ENCODE assay signal across 10 cellular contexts in the genomic region with DNA sequence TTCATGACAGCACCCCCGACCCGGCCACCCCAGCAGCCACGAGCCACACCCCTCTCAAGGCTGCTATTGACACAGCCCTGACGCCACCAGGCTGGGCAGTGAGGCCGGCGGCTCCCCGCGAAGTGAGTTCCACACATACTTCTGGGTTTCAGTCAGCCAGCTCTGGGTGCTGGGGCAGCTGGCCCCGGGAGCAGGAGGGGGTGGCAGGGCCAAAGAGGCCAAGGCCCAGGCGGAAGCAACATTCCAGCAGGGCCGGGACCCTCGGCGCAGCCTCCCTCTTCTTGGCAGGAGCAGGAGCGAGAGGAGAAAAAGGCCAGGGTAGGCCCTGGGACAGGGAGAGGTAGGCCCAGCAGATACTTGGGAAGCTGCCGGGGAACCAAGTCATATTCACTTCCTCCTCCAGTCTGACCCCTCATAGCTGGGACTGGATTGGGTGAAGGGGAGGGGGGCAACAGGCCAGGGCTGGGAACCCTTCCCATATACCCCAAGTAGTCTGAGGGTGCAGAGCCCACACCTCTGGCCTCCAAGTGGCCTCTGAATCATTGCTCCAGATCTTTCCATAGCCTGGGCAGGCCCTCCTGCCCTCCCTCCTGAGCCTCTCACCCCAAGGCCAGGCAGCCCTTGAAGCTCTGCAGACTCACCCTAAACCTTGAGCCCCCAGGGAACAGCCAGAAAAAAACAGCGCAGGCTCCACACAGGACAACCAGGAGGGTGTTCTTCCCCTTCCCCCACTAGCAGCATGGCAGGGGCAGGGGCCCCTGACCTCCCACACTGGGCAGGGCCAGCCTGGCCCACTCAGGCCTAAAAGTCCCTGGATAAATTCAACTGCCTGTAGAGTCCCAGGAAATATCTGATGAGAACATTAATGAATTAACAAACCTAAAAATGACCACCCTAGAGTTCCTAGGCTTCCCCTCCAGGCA. TPM values are rescaled to one million over a fixed set of nuclear protein-coding genes. Genes with fewer than 3 reads are reported as not detected.
DNase-seq lines count a peak whose midpoint lies in the region; ATAC-seq and FAIRE-seq lines count a peak whose summit lies in the region.
"Had no signal": no experiment of that assay in that cellular context is flagged by ENCODE, and none has a peak within 500 bp of the region (broad histone marks: within the 10 kb centered on the region; RNA-seq: fewer than 3 reads in every experiment).

No MANE protein-coding gene starts in this region.

- no peaks in the 10 kb centered on the region for H3K9me3 Mint-ChIP-seq in activated naive CD4-positive, alpha-beta T cell treated with anti-CD3 and anti-CD28 coated beads, Interleukin-2, amount 50 U/mL, for 72 hours

- WGBS in mesodermal cell (ENCODE audit: insufficient coverage in 2 of 2), 2 experiments = 67 to 70% methylated on average over 8 to 12 of the region's 16 CpGs

- no peaks in the 10 kb centered on the region for H3K9me3 ChIP-seq in mesodermal cell (ENCODE audit: control insufficient read depth, low read length)

- H3K36me3 Mint-ChIP-seq in activated naive CD4-positive, alpha-beta T cell treated with anti-CD3 and anti-CD28 coated beads, Interleukin-2, amount 50 U/mL, for 72 hours = no peaks in the 10 kb centered on the region

- FAIRE-seq in urothelium cell line (lab: Jason Lieb, UNC) = peak; percentile 76

- peaks cover 69% of the 10 kb centered on the region for H3K4me1 ChIP-seq in mesodermal cell (ENCODE audit: control insufficient read depth, insufficient read depth, low read length, poor library complexity, severe bottlenecking)

- ATAC-seq in HG03354 (IDR thresholded peaks at IDR 0.05; ENCODE audit: poor library complexity, severe bottlenecking, unreplicated experiment) (no peak), GM19023 (IDR thresholded peaks at IDR 0.05; ENCODE audit: unreplicated experiment) (no peak)
- ATAC-seq in activated naive CD4-positive, alpha-beta T cell treated with anti-CD3 and anti-CD28 coated beads, Interleukin-2, amount 50 U/mL, for 72 hours = no peak

- H3K27ac ChIP-seq in mesodermal cell (ENCODE audit: low read depth, low read length, severe bottlenecking) = peak overlapping the region; percentile 84

- H3K27ac Mint-ChIP-seq in activated naive CD4-positive, alpha-beta T cell treated with anti-CD3 and anti-CD28 coated beads, Interleukin-2, amount 50 U/mL, for 72 hours = no peak overlapping the region

- DNase-seq in LoVo (ENCODE audit: low spot score) (peak; percentile 58), dermis blood vessel endothelial cell (peak; percentile 66), urothelium cell line (ENCODE audit: low spot score) (peak; percentile 71)
- DNase-seq in activated naive CD4-positive, alpha-beta T cell treated with anti-CD3 and anti-CD28 coated beads, Interleukin-2, amount 50 U/mL, for 72 hours (ENCODE audit: low spot score in 2 of 2) = no peak
- no peak for DNase-seq in stimulated activated CD4-positive, alpha-beta T cell treated with anti-CD3 and anti-CD28 coated beads, Interleukin-4, amount 100 ng/mL, for 4 hours
- DNase-seq: NCI-H2107 had no signal

- H3K36me3 ChIP-seq in mesodermal cell (ENCODE audit: control insufficient read depth, insufficient read depth, low read length) = peaks cover 21% of the 10 kb centered on the region

- no peak overlapping the region for H3K4me3 ChIP-seq in mesodermal cell (ENCODE audit: extremely low read depth, insufficient read depth, low read length, poor library complexity, severe bottlenecking)

RNA-seq across cellular contexts. Expression of gene HSPG2, which starts 5.7 kb away (rescaled TPM):
- 1,406 and 1,997 TPM in 2 replicates for total RNA-seq in dermis blood vessel endothelial cell
- polyA plus RNA-seq in mesodermal cell (2013, experiment 1 of 2) = 162 TPM
- polyA plus RNA-seq in mesodermal cell (2013, experiment 2 of 2) = 102 TPM
- 10 to 100 TPM in 1 of 2 donors, 1 to 10 TPM in 1; 9.2 to 37.3 TPM for total RNA-seq in activated naive CD4-positive, alpha-beta T cell treated with anti-CD3 and anti-CD28 coated beads, Interleukin-2, amount 50 U/mL, for 72 hours

RNA-seq across cellular contexts. Expression of gene CELA3B, which starts 45.4 kb away (rescaled TPM):
- total RNA-seq in dermis blood vessel endothelial cell = not detected in 2 replicates
- polyA plus RNA-seq in mesodermal cell (2013, experiment 1 of 2) = not detected
- not detected for polyA plus RNA-seq in mesodermal cell (2013, experiment 2 of 2)
- total RNA-seq in activated naive CD4-positive, alpha-beta T cell treated with anti-CD3 and anti-CD28 coated beads, Interleukin-2, amount 50 U/mL, for 72 hours = not detected
- polyA plus RNA-seq: keratinocyte had no signal

Comparison
In these comparisons a context has a peak if more than half of its experiments do, and no peak if none do; other contexts are left out.
1. DNase-seq: peak in LoVo (single experiment), dermis blood vessel endothelial cell (single experiment) and urothelium cell line (single experiment); none in activated naive CD4-positive, alpha-beta T cell treated with anti-CD3 and anti-CD28 coated beads, Interleukin-2, amount 50 U/mL, for 72 hours (0 of 2) and stimulated activated CD4-positive, alpha-beta T cell treated with anti-CD3 and anti-CD28 coated beads, Interleukin-4, amount 100 ng/mL, for 4 hours (0 of 2).
2. RNA of gene HSPG2, which starts 5.7 kb away (total RNA-seq): 1,406 to 1,997 TPM in dermis blood vessel endothelial cell; 9.2 to 37.3 TPM in activated naive CD4-positive, alpha-beta T cell treated with anti-CD3 and anti-CD28 coated beads, Interleukin-2, amount 50 U/mL, for 72 hours; every median in the first group is over 10 times any median in the second.